15 cellular contexts compared by ENCODE assay signal in genomic region chr3:58073315-58074125, GRCh38.
A peak's percentile ranks its signal among the peaks of the same experiment; 100 is the strongest.
DNase-seq lines count a peak whose midpoint lies in the region; ATAC-seq and TF ChIP-seq lines count a peak whose summit lies in the region.
"Had no signal": no experiment of that assay in that cellular context is flagged by ENCODE, and none has a peak within 500 bp of the region (broad histone marks: within the 10 kb centered on the region; RNA-seq: fewer than 3 reads in every experiment).

No MANE protein-coding gene starts in this region.

- no peak overlapping the region for H3K4me3 Mint-ChIP-seq in activated CD8-positive, alpha-beta memory T cell treated with anti-CD3 and anti-CD28 coated beads, Interleukin-2, amount 10 ng/mL, durations not matched to agents 7 days and 5 days

- H3K4me3 ChIP-seq in breast epithelium (no peak overlapping the region), sigmoid colon (no peak overlapping the region)
- H3K4me3 ChIP-seq: left lung, PC-9 had no signal

- H3K36me3 ChIP-seq in breast epithelium = no peaks in the 10 kb centered on the region
- peaks cover 0 to 20% (median 7%) of the 10 kb centered on the region in 4 donors for H3K36me3 ChIP-seq in sigmoid colon

- ATAC-seq in GM18517 (IDR thresholded peaks at IDR 0.05; ENCODE audit: unreplicated experiment) = peak; percentile 25
- peak; percentile 42 for ATAC-seq in HG02678 (IDR thresholded peaks at IDR 0.05; ENCODE audit: unreplicated experiment)
- ATAC-seq in activated CD8-positive, alpha-beta memory T cell treated with anti-CD3 and anti-CD28 coated beads, Interleukin-2, amount 10 ng/mL, durations not matched to agents 7 days and 5 days = no peak
- ATAC-seq: HCT116, left lung, right cardiac atrium had no signal

- peaks cover 9% of the 10 kb centered on the region for H3K4me1 Mint-ChIP-seq in activated CD8-positive, alpha-beta memory T cell treated with anti-CD3 and anti-CD28 coated beads, Interleukin-2, amount 10 ng/mL, durations not matched to agents 7 days and 5 days

- no peak for TF ChIP-seq CTCF in breast epithelium (IDR thresholded peaks at IDR 0.05)
- no peak for TF ChIP-seq CTCF in sigmoid colon (IDR thresholded peaks at IDR 0.05)

- no peaks in the 10 kb centered on the region for H3K9me3 Mint-ChIP-seq in activated CD8-positive, alpha-beta memory T cell treated with anti-CD3 and anti-CD28 coated beads, Interleukin-2, amount 10 ng/mL, durations not matched to agents 7 days and 5 days (ENCODE audit: low read depth)

- no peak for DNase-seq in breast epithelium (ENCODE audit: low spot score in 2 of 2)
- DNase-seq in sigmoid colon = peak; percentile 81
- DNase-seq in activated CD4-positive, CD25-positive, alpha-beta regulatory T cell treated with anti-CD3 and anti-CD28 coated beads, Interleukin-2, amount 50 U/mL, for 72 hours = no peak
- no peak for DNase-seq in activated gamma-delta T cell treated with Interleukin-2 at 50 U/mL for 16 hours
- DNase-seq in activated CD8-positive, alpha-beta memory T cell treated with anti-CD3 and anti-CD28 coated beads, Interleukin-2, amount 10 ng/mL, durations not matched to agents 7 days and 5 days = no peak
- no peak for DNase-seq in central memory CD4-positive, alpha-beta T cell
- DNase-seq: Calu3, cerebellar nuclear complex, left lung, NCI-H187, PC-9, right cardiac atrium had no signal

- no peak for TF ChIP-seq POLR2A in breast epithelium (IDR thresholded peaks at IDR 0.05)
- no peak for TF ChIP-seq POLR2A in sigmoid colon (IDR thresholded peaks at IDR 0.05)

- no peaks in the 10 kb centered on the region for H3K36me3 Mint-ChIP-seq in activated CD8-positive, alpha-beta memory T cell treated with anti-CD3 and anti-CD28 coated beads, Interleukin-2, amount 10 ng/mL, durations not matched to agents 7 days and 5 days

- CTCF ChIA-PET in activated CD8-positive, alpha-beta memory T cell treated with anti-CD3 and anti-CD28 coated beads, Interleukin-2, amount 10 ng/mL, durations not matched to agents 7 days and 5 days (lab: Charles Lee) = no interaction called here

- H3K4me1 ChIP-seq in breast epithelium (no peaks in the 10 kb centered on the region), sigmoid colon (peaks cover 0 to 74% (median 66%) of the 10 kb centered on the region in 4 donors)
- H3K4me1 ChIP-seq: left lung had no signal

- intact Hi-C loops in breast epithelium (cut with DNase I; ENCODE audit: low total_unique reads) = no loop called here
- intact Hi-C loops in sigmoid colon (cut with DNase I) = no loop called here

- peak overlapping the region; percentile 20 to 33 for H3K27ac ChIP-seq in breast epithelium
- peak overlapping the region; percentile 69 to 93 (median 81) for H3K27ac ChIP-seq in sigmoid colon
- H3K27ac ChIP-seq: left lung, PC-9 had no signal

- peaks cover 2% of the 10 kb centered on the region for H3K27me3 Mint-ChIP-seq in activated CD8-positive, alpha-beta memory T cell treated with anti-CD3 and anti-CD28 coated beads, Interleukin-2, amount 10 ng/mL, durations not matched to agents 7 days and 5 days

- TF ChIP-seq EP300 in sigmoid colon (IDR thresholded peaks at IDR 0.05) = peak in 1 of 4 donors; percentile 23

- H3K27me3 ChIP-seq in breast epithelium (no peaks in the 10 kb centered on the region), sigmoid colon (no peaks in the 10 kb centered on the region)
- H3K27me3 ChIP-seq: left lung had no signal

- H3K9me3 ChIP-seq in breast epithelium = no peaks in the 10 kb centered on the region
- no peaks in the 10 kb centered on the region for H3K9me3 ChIP-seq in sigmoid colon
- H3K9me3 ChIP-seq: left lung had no signal

- 78 to 87% methylated on average over 9 of the region's 9 CpGs for WGBS in sigmoid colon, 2 donors

- H3K27ac Mint-ChIP-seq in activated CD8-positive, alpha-beta memory T cell treated with anti-CD3 and anti-CD28 coated beads, Interleukin-2, amount 10 ng/mL, durations not matched to agents 7 days and 5 days = no peak overlapping the region
